24 cellular contexts compared by ENCODE assay signal in genomic region chr3:167288737-167289136, GRCh38.
DNase-seq lines count a peak whose midpoint lies in the region; ATAC-seq, FAIRE-seq and TF ChIP-seq lines count a peak whose summit lies in the region.
"Had no signal": no experiment of that assay in that cellular context is flagged by ENCODE, and none has a peak within 500 bp of the region (broad histone marks: within the 10 kb centered on the region; RNA-seq: fewer than 3 reads in every experiment).

No MANE protein-coding gene starts in this region.

- H3K56ac ChIP-seq in IMR-90 (ENCODE audit: extremely low read depth, insufficient read depth, low read length): no peak overlapping the region

- H3K27ac ChIP-seq in A549: no peak overlapping the region
- no peak overlapping the region for H3K27ac ChIP-seq in IMR-90 (ENCODE audit: insufficient read depth, low read length)
- no peak overlapping the region for H3K27ac ChIP-seq in small intestine (ENCODE audit: low read depth in 1 of 2, low read length in 1 of 2)
- H3K27ac ChIP-seq: BLaER1 treated with 17β-estradiol and CSF1 and Interleukin-3, amounts not matched to agents 10 nM and 100 nM had no signal

- H3K14ac ChIP-seq in IMR-90 (replicated peaks; ENCODE audit: low read depth, low read length): no peak overlapping the region

- intact Hi-C loops in IMR-90 (cut with micrococcal nuclease): no loop called here
- intact Hi-C loops in activated T-helper 1 cell treated with anti-CD3 and anti-CD28 coated beads, Interleukin-12 subunit alpha, Interleukin-12 subunit beta, Interleukin-2, Interleukin-4 antibody, amounts not matched to agents 30 ng/mL and 10 ng/mL and 1 ng/mL, durations not matched to agents 14 hours and 24 hours and 36 hours (cut with micrococcal nuclease): no loop called here

- TF ChIP-seq POLR2A in A549 (IDR thresholded peaks at IDR 0.05; ENCODE audit: low read length): no peak
- TF ChIP-seq POLR2A in IMR-90 (IDR thresholded peaks at IDR 0.05; ENCODE audit: low read depth, low read length): no peak

- H4K91ac ChIP-seq in IMR-90 (ENCODE audit: insufficient read depth, low read depth, low read length): no peak overlapping the region

- no peaks in the 10 kb centered on the region for H3K79me1 ChIP-seq in IMR-90 (ENCODE audit: low read depth in 1 of 2, low read length in 2 of 2)

- no peak overlapping the region for H3K18ac ChIP-seq in IMR-90 (ENCODE audit: low read depth, low read length)

- TF ChIP-seq RAD21 in A549 (conservative IDR thresholded peaks at IDR 0.05 in 1 of 2, IDR thresholded peaks at IDR 0.05 in 1 of 2): no peak
- no peak for TF ChIP-seq RAD21 in IMR-90 (IDR thresholded peaks at IDR 0.05; ENCODE audit: low read length)

- H3K36me3 Mint-ChIP-seq in activated T-helper 1 cell treated with anti-CD3 and anti-CD28 coated beads, Interleukin-12 subunit alpha, Interleukin-12 subunit beta, Interleukin-2, Interleukin-4 antibody, amounts not matched to agents 30 ng/mL and 10 ng/mL and 1 ng/mL, durations not matched to agents 14 hours and 24 hours and 36 hours (ENCODE audit: low read depth): no peaks in the 10 kb centered on the region
- H3K36me3 Mint-ChIP-seq: CD14-positive monocyte; CD8-positive, alpha-beta memory T cell had no signal

- no peaks in the 10 kb centered on the region for H3K9me3 ChIP-seq in A549
- H3K9me3 ChIP-seq in IMR-90 (ENCODE audit: control insufficient read depth, insufficient read depth, low read length): peaks cover 8% of the 10 kb centered on the region; the same call in 1 of the 2 replicates
- no peaks in the 10 kb centered on the region for H3K9me3 ChIP-seq in small intestine (ENCODE audit: control insufficient read depth, low read depth)
- H3K9me3 ChIP-seq: BE2C; BLaER1 treated with 17β-estradiol and CSF1 and Interleukin-3, amounts not matched to agents 10 nM and 100 nM had no signal

- no peaks in the 10 kb centered on the region for H3K9me3 Mint-ChIP-seq in activated T-helper 1 cell treated with anti-CD3 and anti-CD28 coated beads, Interleukin-12 subunit alpha, Interleukin-12 subunit beta, Interleukin-2, Interleukin-4 antibody, amounts not matched to agents 30 ng/mL and 10 ng/mL and 1 ng/mL, durations not matched to agents 14 hours and 24 hours and 36 hours
- H3K9me3 Mint-ChIP-seq: CD4-positive, alpha-beta T cell; GM23338; H9 had no signal

- no peak for FAIRE-seq in A549 (lab: Jason Lieb, UNC)
- FAIRE-seq in colon (lab: Jason Lieb, UNC): peak; percentile 76
- peak; percentile 49 for FAIRE-seq in small intestine (lab: Jason Lieb, UNC)
- FAIRE-seq: D721Med, GM12891, GM18507 had no signal

- H4K20me1 ChIP-seq in IMR-90 (ENCODE audit: insufficient read depth, low read length): no peaks in the 10 kb centered on the region
- H4K20me1 ChIP-seq: BLaER1 treated with 17β-estradiol and CSF1 and Interleukin-3, amounts not matched to agents 10 nM and 100 nM had no signal

- in situ Hi-C loops in IMR-90 (cut with MboI; ENCODE audit: low sequenced_read_pairs): no loop called here

- CTCF ChIA-PET in A549 (lab: Yijun Ruan, JAX) (no interaction called here), IMR-90 (lab: Yijun Ruan, JAX) (no interaction called here)

- no peak for TF ChIP-seq EP300 in A549 (IDR thresholded peaks at IDR 0.05)

- no peak overlapping the region for H3K9ac ChIP-seq in IMR-90 (ENCODE audit: low read depth, low read length)
- H3K9ac ChIP-seq: BLaER1 treated with 17β-estradiol and CSF1 and Interleukin-3, amounts not matched to agents 10 nM and 100 nM had no signal

- H3K36me3 ChIP-seq in IMR-90 (ENCODE audit: control insufficient read depth, insufficient read depth, low read length): no peaks in the 10 kb centered on the region
- H3K36me3 ChIP-seq in small intestine (ENCODE audit: control insufficient read depth in 2 of 2, insufficient read depth in 2 of 2, low read length in 2 of 2): no peaks in the 10 kb centered on the region
- H3K36me3 ChIP-seq: BE2C; BLaER1 treated with 17β-estradiol and CSF1 and Interleukin-3, amounts not matched to agents 10 nM and 100 nM had no signal

- H3K4me2 ChIP-seq in A549: no peak overlapping the region
- no peak overlapping the region for H3K4me2 ChIP-seq in IMR-90 (ENCODE audit: low read depth, low read length)
- H3K4me2 ChIP-seq: BLaER1 treated with 17β-estradiol and CSF1 and Interleukin-3, amounts not matched to agents 10 nM and 100 nM; GM23338 had no signal

- no peak for TF ChIP-seq CTCF in A549 (IDR thresholded peaks at IDR 0.05)
- TF ChIP-seq CTCF in IMR-90 (conservative IDR thresholded peaks at IDR 0.05; ENCODE audit: low read depth, low read length): no peak

- no peak overlapping the region for H4K8ac ChIP-seq in IMR-90 (ENCODE audit: low read depth in 2 of 2, low read length in 2 of 2)

- no peak overlapping the region for H2AK5ac ChIP-seq in IMR-90 (ENCODE audit: low read depth, low read length)

- POLR2A ChIA-PET in A549 (lab: Yijun Ruan, JAX) (no interaction called here), IMR-90 (lab: Charles Lee; ENCODE audit: unreplicated experiment) (no interaction called here)

- no peak overlapping the region for H2BK120ac ChIP-seq in IMR-90 (ENCODE audit: low read depth, low read length)

- H3K4ac ChIP-seq in IMR-90 (ENCODE audit: low read depth, low read length): no peak overlapping the region

- no peak overlapping the region for H3K27ac Mint-ChIP-seq in activated T-helper 1 cell treated with anti-CD3 and anti-CD28 coated beads, Interleukin-12 subunit alpha, Interleukin-12 subunit beta, Interleukin-2, Interleukin-4 antibody, amounts not matched to agents 30 ng/mL and 10 ng/mL and 1 ng/mL, durations not matched to agents 14 hours and 24 hours and 36 hours
- H3K27ac Mint-ChIP-seq: CD14-positive monocyte; CD4-positive, alpha-beta T cell; CD8-positive, alpha-beta memory T cell; GM23338; H9 had no signal

- no peak overlapping the region for H2AFZ ChIP-seq in IMR-90 (replicated peaks; ENCODE audit: low read length, poor library complexity)
- H2AFZ ChIP-seq: GM23338 had no signal

- DNase-seq in A549 (ENCODE audit: low read depth in 1 of 2, low spot score in 1 of 2): no peak
- no peak for DNase-seq in IMR-90
- DNase-seq in small intestine: no peak
- no peak for DNase-seq in activated T-helper 1 cell treated with anti-CD3 and anti-CD28 coated beads, Interleukin-12 subunit alpha, Interleukin-12 subunit beta, Interleukin-2, Interleukin-4 antibody, amounts not matched to agents 30 ng/mL and 10 ng/mL and 1 ng/mL, durations not matched to agents 14 hours and 24 hours and 36 hours (ENCODE audit: low spot score)
- DNase-seq in effector CD8-positive, alpha-beta T cell (lab: John Stamatoyannopoulos, UW): no peak
- DNase-seq: ACHN; AML-193; BE2C; CD4-positive, alpha-beta T cell; CD8-positive, alpha-beta memory T cell; DMS 273 treated with DMSO at 0.1 percent for 48 hours; DMS79; EL; GF-D8; H9 had no signal

- no peaks in the 10 kb centered on the region for H3K4me1 Mint-ChIP-seq in activated T-helper 1 cell treated with anti-CD3 and anti-CD28 coated beads, Interleukin-12 subunit alpha, Interleukin-12 subunit beta, Interleukin-2, Interleukin-4 antibody, amounts not matched to agents 30 ng/mL and 10 ng/mL and 1 ng/mL, durations not matched to agents 14 hours and 24 hours and 36 hours (ENCODE audit: low read depth)
- H3K4me1 Mint-ChIP-seq: CD14-positive monocyte; CD8-positive, alpha-beta memory T cell had no signal

- BruUV-seq in IMR-90 (replicated peaks; lab: Mats Ljungman, UMichigan): no TSS peak

- ATAC-seq in A549: no peak
- no peak for ATAC-seq in IMR-90 (ENCODE audit: low read depth)
- no peak for ATAC-seq in HG03354 (IDR thresholded peaks at IDR 0.05; ENCODE audit: poor library complexity, severe bottlenecking, unreplicated experiment)
- ATAC-seq: GM23338, HCT116 had no signal

- H3K27me3 ChIP-seq in IMR-90 (ENCODE audit: control insufficient read depth, insufficient read depth, low read length): no peaks in the 10 kb centered on the region
- no peaks in the 10 kb centered on the region for H3K27me3 ChIP-seq in small intestine (ENCODE audit: control insufficient read depth in 2 of 2, insufficient read depth in 2 of 2, low read length in 2 of 2)
- H3K27me3 ChIP-seq: BE2C; BLaER1 treated with 17β-estradiol and CSF1 and Interleukin-3, amounts not matched to agents 10 nM and 100 nM had no signal

- no peak overlapping the region for H3K4me3 Mint-ChIP-seq in activated T-helper 1 cell treated with anti-CD3 and anti-CD28 coated beads, Interleukin-12 subunit alpha, Interleukin-12 subunit beta, Interleukin-2, Interleukin-4 antibody, amounts not matched to agents 30 ng/mL and 10 ng/mL and 1 ng/mL, durations not matched to agents 14 hours and 24 hours and 36 hours
- H3K4me3 Mint-ChIP-seq: CD14-positive monocyte; CD4-positive, alpha-beta T cell; CD8-positive, alpha-beta memory T cell; GM23338; H9 had no signal

- H3K27me3 Mint-ChIP-seq in activated T-helper 1 cell treated with anti-CD3 and anti-CD28 coated beads, Interleukin-12 subunit alpha, Interleukin-12 subunit beta, Interleukin-2, Interleukin-4 antibody, amounts not matched to agents 30 ng/mL and 10 ng/mL and 1 ng/mL, durations not matched to agents 14 hours and 24 hours and 36 hours (ENCODE audit: insufficient read depth): no peaks in the 10 kb centered on the region
- H3K27me3 Mint-ChIP-seq: CD4-positive, alpha-beta T cell; CD8-positive, alpha-beta memory T cell had no signal

- H2BK20ac ChIP-seq in IMR-90 (ENCODE audit: low read depth, low read length): no peak overlapping the region

- no peak overlapping the region for H3K4me3 ChIP-seq in A549
- H3K4me3 ChIP-seq in IMR-90 (ENCODE audit: insufficient read depth, low read depth, low read length): no peak overlapping the region
- H3K4me3 ChIP-seq in small intestine (ENCODE audit: low read depth in 1 of 2, low read length in 2 of 2): no peak overlapping the region
- H3K4me3 ChIP-seq: BLaER1 treated with 17β-estradiol and CSF1 and Interleukin-3, amounts not matched to agents 10 nM and 100 nM; GM23338 had no signal

- H4K5ac ChIP-seq in IMR-90 (ENCODE audit: low read depth, low read length): no peak overlapping the region

- dilution Hi-C loops in IMR-90 (cut with HindIII; ENCODE audit: low sequenced_read_pairs, unreplicated experiment): no loop called here

- no peak overlapping the region for H2BK5ac ChIP-seq in IMR-90 (ENCODE audit: low read depth, low read length, poor library complexity, severe bottlenecking)

- H2BK15ac ChIP-seq in IMR-90 (ENCODE audit: low read depth, low read length): no peak overlapping the region

- no peak overlapping the region for H3K23ac ChIP-seq in IMR-90 (ENCODE audit: low read depth, low read length)

- no peaks in the 10 kb centered on the region for H3K4me1 ChIP-seq in A549
- no peaks in the 10 kb centered on the region for H3K4me1 ChIP-seq in IMR-90 (ENCODE audit: control insufficient read depth, insufficient read depth, low read length)
- no peaks in the 10 kb centered on the region for H3K4me1 ChIP-seq in small intestine (ENCODE audit: control insufficient read depth in 2 of 2, insufficient read depth in 1 of 2, low read depth in 1 of 2, low read length in 1 of 2)
- H3K4me1 ChIP-seq: BE2C; BLaER1 treated with 17β-estradiol and CSF1 and Interleukin-3, amounts not matched to agents 10 nM and 100 nM had no signal

- H2AK9ac ChIP-seq in IMR-90 (replicated peaks; ENCODE audit: low read depth, low read length, poor library complexity): no peak overlapping the region

- no peaks in the 10 kb centered on the region for H3K9me1 ChIP-seq in IMR-90 (ENCODE audit: insufficient read depth, low read length)

TF ChIP-seq in A549, 52 proteins besides CTCF, POLR2A, EP300 and RAD21 (continues in another document):
- TF ChIP-seq MAFK (IDR thresholded peaks at IDR 0.05; ENCODE audit: partially characterized antibody): peak; percentile 29
